6 cellular contexts compared by ENCODE assay signal in genomic region chr4:160117686-160118085, GRCh38.
"Had no signal": no experiment of that assay in that cellular context is flagged by ENCODE, and none has a peak within 500 bp of the region (broad histone marks: within the 10 kb centered on the region; RNA-seq: fewer than 3 reads in every experiment).

No MANE protein-coding gene starts in this region.

- H3K4me3 ChIP-seq: GM12878 had no signal

- FAIRE-seq: G401.6, GM12878, GM18507, GM19239 had no signal

- DNase-seq: GDM1, GF-D8 had no signal
